ENCODE assay signal across 9 cellular contexts in genomic region chr2:161208527-161209139, GRCh38. TPM values are rescaled to one million over a fixed set of nuclear protein-coding genes. Genes with fewer than 3 reads are reported as not detected.
DNase-seq lines count a peak whose midpoint lies in the region; ATAC-seq and TF ChIP-seq lines count a peak whose summit lies in the region.
"Had no signal": no experiment of that assay in that cellular context is flagged by ENCODE, and none has a peak within 500 bp of the region (broad histone marks: within the 10 kb centered on the region; RNA-seq: fewer than 3 reads in every experiment).

No MANE protein-coding gene starts in this region.

- no peaks in the 10 kb centered on the region for H3K9me3 ChIP-seq in MG63

- peak; percentile 61 for ATAC-seq in GM18519 (IDR thresholded peaks at IDR 0.05; ENCODE audit: low FRiP score, unreplicated experiment)

- DNase-seq in MG63 (peak; percentile 76), erythroblast (lab: John Stamatoyannopoulos, UW) (peak; percentile 52 to 68), skeletal muscle cell (ENCODE audit: low read depth) (peak; percentile 56), nucleus accumbens (lab: John Stamatoyannopoulos, UW) (no peak), ureter (ENCODE audit: low spot score) (no peak), putamen (ENCODE audit: low spot score) (no peak)
- DNase-seq: activated CD4-positive, alpha-beta T cell treated with anti-CD3 and anti-CD28 coated beads for 48 hours; NK-92 treated with Interleukin-12 subunit alpha and Interleukin-12 subunit beta, amount 100 ng/mL, for 24 hours had no signal

- no peak for TF ChIP-seq POLR2A in erythroblast (IDR thresholded peaks at IDR 0.05; ENCODE audit: low read length)

- H3K36me3 ChIP-seq in MG63: peaks cover 19% of the 10 kb centered on the region

- no peak overlapping the region for H3K4me3 ChIP-seq in MG63
- no peak overlapping the region for H3K4me3 ChIP-seq in skeletal muscle cell (ENCODE audit: low read depth, low read length)

- H3K27me3 ChIP-seq in MG63: no peaks in the 10 kb centered on the region

RNA-seq across cellular contexts. Expression of gene TANK, which starts 48.4 kb away (rescaled TPM):
- 28.1 and 30.7 TPM in 2 replicates for total RNA-seq in MG63 (2014; rRNA removed; shearing (Covaris generic); ENCODE audit: low replicate concordance)
- 81.2 TPM for total RNA-seq in ureter

Comparison
In these comparisons a context has a peak if more than half of its experiments do, and no peak if none do; other contexts are left out.
1. DNase-seq: peak in MG63 (single experiment), erythroblast (2 of 2) and skeletal muscle cell (single experiment); none in nucleus accumbens (0 of 56), ureter (single experiment) and putamen (single experiment).